In genomic region chr6:78749326-78749725, GRCh38 we compare ENCODE assay signal across 1 cellular context.
TF ChIP-seq lines count a peak whose summit lies in the region.

No MANE protein-coding gene starts in this region.

TF ChIP-seq in IMR-90, 13 proteins besides CTCF, POLR2A, EP300 and RAD21:
- TF ChIP-seq MXI1 (IDR thresholded peaks at IDR 0.05; ENCODE audit: borderline replicate concordance, low read depth, low read length) (no peak), NFE2L2 (IDR thresholded peaks at IDR 0.05; ENCODE audit: low read depth, low read length) (no peak), USF2 (IDR thresholded peaks at IDR 0.05; ENCODE audit: low read depth, low read length) (no peak), BHLHE40 (IDR thresholded peaks at IDR 0.05; ENCODE audit: low read depth, low read length) (no peak), SMC3 (IDR thresholded peaks at IDR 0.05; ENCODE audit: low read depth, low read length) (no peak), ELK1 (IDR thresholded peaks at IDR 0.05; ENCODE audit: borderline replicate concordance, low read depth, low read length) (no peak)
TF ChIP-seq in IMR-90: peak in this region for 0.
